In the genomic region with DNA sequence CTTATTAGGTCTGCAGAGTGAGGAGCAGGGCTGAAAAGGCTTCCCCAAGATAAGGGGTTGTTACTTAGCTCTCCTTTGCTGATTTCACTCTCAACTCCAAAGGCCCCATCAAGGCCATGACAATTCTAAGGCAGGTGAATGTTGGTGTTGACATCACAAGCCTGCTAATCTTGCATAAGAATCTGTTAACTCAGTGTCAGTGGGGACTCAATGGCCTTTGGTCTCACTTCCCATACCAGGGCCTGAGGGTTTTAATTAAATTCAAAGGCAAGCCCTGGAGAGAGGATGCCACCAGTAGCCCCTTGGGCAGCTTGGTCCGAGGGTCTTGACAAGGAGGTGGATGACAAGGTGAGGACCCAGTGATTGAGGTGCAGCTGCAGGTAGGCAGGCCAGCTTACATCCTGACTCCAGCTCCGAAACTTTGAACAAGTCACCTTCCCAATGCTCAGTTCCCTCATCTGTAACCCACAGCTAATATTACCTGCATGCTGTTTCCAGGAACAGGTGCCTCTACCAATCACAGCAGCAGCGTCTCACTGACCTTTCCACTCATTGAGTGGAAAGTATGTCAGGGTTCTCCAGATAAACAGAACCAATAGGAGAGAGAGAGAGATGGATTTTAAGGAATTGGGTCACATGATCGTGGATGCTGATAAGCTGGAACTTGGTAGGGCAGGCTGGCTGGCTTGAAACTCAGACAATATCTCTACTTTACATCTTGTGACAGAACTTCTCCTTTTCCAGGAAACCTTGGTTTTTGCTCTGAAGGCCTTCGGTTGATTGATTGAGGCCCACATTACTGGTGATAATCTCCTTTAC, we compare ENCODE assay signal across 17 cellular contexts. TPM values are rescaled to one million over a fixed set of nuclear protein-coding genes. Genes with fewer than 3 reads are reported as not detected.
A peak's percentile ranks its signal among the peaks of the same experiment; 100 is the strongest.
DNase-seq lines count a peak whose midpoint lies in the region; ATAC-seq and TF ChIP-seq lines count a peak whose summit lies in the region.
"Had no signal": no experiment of that assay in that cellular context is flagged by ENCODE, and none has a peak within 500 bp of the region (broad histone marks: within the 10 kb centered on the region; RNA-seq: fewer than 3 reads in every experiment).

No MANE protein-coding gene starts in this region.

- no peaks in the 10 kb centered on the region for H3K36me3 ChIP-seq in Karpas-422 (ENCODE audit: insufficient read depth, low read length)
- H3K36me3 ChIP-seq in naive thymus-derived CD4-positive, alpha-beta T cell (ENCODE audit: control insufficient read depth in 2 of 3, insufficient read depth in 3 of 3, low read length in 3 of 3): no peaks in the 10 kb centered on the region

- no peak overlapping the region for H3K27ac ChIP-seq in Karpas-422 (ENCODE audit: low read length)
- H3K27ac ChIP-seq in naive thymus-derived CD4-positive, alpha-beta T cell (ENCODE audit: low read depth, low read length): no peak overlapping the region

- H4K20me1 ChIP-seq in Karpas-422 (ENCODE audit: insufficient read depth, low read depth, low read length): no peaks in the 10 kb centered on the region

- peaks cover 3% of the 10 kb centered on the region; the same call in 1 of the 2 replicates for H3K9me3 Mint-ChIP-seq in WTC11
- H3K9me3 Mint-ChIP-seq in naive thymus-derived CD4-positive, alpha-beta T cell: no peaks in the 10 kb centered on the region
- H3K9me3 Mint-ChIP-seq: activated B cell treated with CpG ODN at 0.5 μM for 24 hours; activated T-cell treated with anti-CD3 and anti-CD28 coated beads, Interleukin-2, amount 50 U/mL, for 24 hours; CD4-positive, CD25-positive, alpha-beta regulatory T cell; stimulated activated naive CD8-positive, alpha-beta T cell treated with anti-CD3 and anti-CD28 coated beads, Interleukin-15, amount 100 ng/mL, for 72 hours had no signal

- no peak overlapping the region for H3K4me3 Mint-ChIP-seq in WTC11
- peak overlapping the region in 1 of 10 donors; percentile 42 for H3K4me3 Mint-ChIP-seq in naive thymus-derived CD4-positive, alpha-beta T cell
- H3K4me3 Mint-ChIP-seq: activated B cell treated with CpG ODN at 0.5 μM for 24 hours; activated T-cell treated with anti-CD3 and anti-CD28 coated beads, Interleukin-2, amount 50 U/mL, for 24 hours; stimulated activated naive CD8-positive, alpha-beta T cell treated with anti-CD3 and anti-CD28 coated beads, Interleukin-15, amount 100 ng/mL, for 72 hours had no signal

- TF ChIP-seq CTCF in WTC11 (IDR thresholded peaks at IDR 0.05): no peak

- H3K27ac Mint-ChIP-seq in WTC11: peak overlapping the region; percentile 61; the same call in 1 of the 2 replicates
- peak overlapping the region in 4 of 9 donors; percentile 12 to 60 (median 46) for H3K27ac Mint-ChIP-seq in naive thymus-derived CD4-positive, alpha-beta T cell
- H3K27ac Mint-ChIP-seq: activated B cell treated with CpG ODN at 0.5 μM for 24 hours; activated T-cell treated with anti-CD3 and anti-CD28 coated beads, Interleukin-2, amount 50 U/mL, for 24 hours had no signal

- H3K4me2 ChIP-seq in Karpas-422 (ENCODE audit: low read depth, low read length, poor library complexity, severe bottlenecking): no peak overlapping the region

- no peak for ATAC-seq in WTC11
- peak; percentile 45 for ATAC-seq in naive thymus-derived CD4-positive, alpha-beta T cell
- ATAC-seq: Right ventricle myocardium inferior; stimulated activated naive CD8-positive, alpha-beta T cell treated with anti-CD3 and anti-CD28 coated beads, Interleukin-15, amount 100 ng/mL, for 72 hours had no signal

- no peaks in the 10 kb centered on the region for H3K27me3 ChIP-seq in Karpas-422 (ENCODE audit: low read length)
- no peaks in the 10 kb centered on the region for H3K27me3 ChIP-seq in naive thymus-derived CD4-positive, alpha-beta T cell (ENCODE audit: control insufficient read depth in 2 of 2, insufficient read depth in 2 of 2, low read length in 2 of 2)

- no peak overlapping the region for H3K9ac ChIP-seq in Karpas-422 (ENCODE audit: low read length)

- no peaks in the 10 kb centered on the region for H3K4me1 Mint-ChIP-seq in WTC11
- H3K4me1 Mint-ChIP-seq in naive thymus-derived CD4-positive, alpha-beta T cell: peaks cover 0 to 18% (median 0%) of the 10 kb centered on the region in 7 donors
- H3K4me1 Mint-ChIP-seq: stimulated activated naive CD8-positive, alpha-beta T cell treated with anti-CD3 and anti-CD28 coated beads, Interleukin-15, amount 100 ng/mL, for 72 hours had no signal

- no peak overlapping the region for H3K4me3 ChIP-seq in Karpas-422 (ENCODE audit: low read length)
- no peak overlapping the region for H3K4me3 ChIP-seq in naive thymus-derived CD4-positive, alpha-beta T cell (ENCODE audit: low read length)

- intact Hi-C loops in naive thymus-derived CD4-positive, alpha-beta T cell (cut with micrococcal nuclease): no loop called here

- no peaks in the 10 kb centered on the region for H3K9me2 ChIP-seq in Karpas-422 (replicated peaks; ENCODE audit: insufficient read depth, low read length)

- H3K79me2 ChIP-seq in Karpas-422 (ENCODE audit: low read length): no peaks in the 10 kb centered on the region

- POLR2A ChIA-PET in WTC11 (lab: Charles Lee): no interaction called here
- POLR2A ChIA-PET in naive thymus-derived CD4-positive, alpha-beta T cell (lab: Charles Lee): interaction anchor here (0.6 to 0.8 kb wide), 2 partner anchors 12 to 89 kb away, joined by 3 read pairs; no protein-coding TSS in a partner anchor

- no peaks in the 10 kb centered on the region for H3K9me3 ChIP-seq in Karpas-422 (ENCODE audit: low read length)
- no peaks in the 10 kb centered on the region for H3K9me3 ChIP-seq in naive thymus-derived CD4-positive, alpha-beta T cell (ENCODE audit: control insufficient read depth in 2 of 3, low read length in 3 of 3)

- H3K27me3 Mint-ChIP-seq in WTC11 (ENCODE audit: low read depth): no peaks in the 10 kb centered on the region
- H3K27me3 Mint-ChIP-seq in naive thymus-derived CD4-positive, alpha-beta T cell: peaks cover 0 to 2% (median 0%) of the 10 kb centered on the region in 5 donors
- H3K27me3 Mint-ChIP-seq: activated B cell treated with CpG ODN at 0.5 μM for 24 hours; activated T-cell treated with anti-CD3 and anti-CD28 coated beads, Interleukin-2, amount 50 U/mL, for 24 hours; CD4-positive, CD25-positive, alpha-beta regulatory T cell; stimulated activated naive CD8-positive, alpha-beta T cell treated with anti-CD3 and anti-CD28 coated beads, Interleukin-15, amount 100 ng/mL, for 72 hours had no signal

- peak; percentile 54 for DNase-seq in Karpas-422
- no peak for DNase-seq in WTC11 (ENCODE audit: low spot score)
- no peak for DNase-seq in naive thymus-derived CD4-positive, alpha-beta T cell
- DNase-seq in T-helper 9 cell: no peak
- DNase-seq in COLO829 (ENCODE audit: low spot score): no peak
- no peak for DNase-seq in NCI-H524 treated with DMSO at 0.1 percent for 48 hours (lab: John Stamatoyannopoulos, UW)
- DNase-seq: activated B cell treated with CpG ODN at 0.5 μM for 24 hours; activated T-cell treated with anti-CD3 and anti-CD28 coated beads, Interleukin-2, amount 50 U/mL, for 24 hours; effector memory CD4-positive, alpha-beta T cell; glutamatergic neuron; mammary epithelial cell; NCI-H2227 treated with DMSO at 0.1 percent for 48 hours; stimulated activated CD4-positive, alpha-beta T cell treated with anti-CD3 and anti-CD28 coated beads, Interleukin-2, amount 100 ng/mL, for 24 hours; stimulated activated naive CD8-positive, alpha-beta T cell treated with anti-CD3 and anti-CD28 coated beads, Interleukin-15, amount 100 ng/mL, for 72 hours had no signal

- CTCF ChIA-PET in WTC11 (lab: Charles Lee): interaction anchor here (1.1 kb wide), 1 partner anchor 66 kb away, joined by 3 read pairs; no protein-coding TSS in a partner anchor
- CTCF ChIA-PET in naive thymus-derived CD4-positive, alpha-beta T cell (lab: Charles Lee): no interaction called here

- H3K4me1 ChIP-seq in Karpas-422 (ENCODE audit: low read length): peaks cover 6% of the 10 kb centered on the region; the same call in 1 of the 2 replicates
- H3K4me1 ChIP-seq in naive thymus-derived CD4-positive, alpha-beta T cell (ENCODE audit: control insufficient read depth in 2 of 2, insufficient read depth in 2 of 2, low read length in 2 of 2): no peaks in the 10 kb centered on the region

- no peaks in the 10 kb centered on the region for H3K36me3 Mint-ChIP-seq in WTC11
- H3K36me3 Mint-ChIP-seq in naive thymus-derived CD4-positive, alpha-beta T cell: no peaks in the 10 kb centered on the region
- H3K36me3 Mint-ChIP-seq: CD4-positive, CD25-positive, alpha-beta regulatory T cell had no signal

- no peak overlapping the region for H2AFZ ChIP-seq in Karpas-422 (ENCODE audit: low read length)

RNA-seq across cellular contexts. Expression of a gene that starts 9.2 kb away (rescaled TPM):
- total RNA-seq in Karpas-422 (2014; rRNA removed; shearing (Covaris generic); ENCODE audit: low replicate concordance): 24.8 and 41.6 TPM in 2 replicates
- total RNA-seq in WTC11 (2021): 39.1 to 43.0 TPM (median 39.4 TPM) in 3 replicates
- 10 to 100 TPM; 12.6 to 74.3 (median 27.4) TPM for total RNA-seq in naive thymus-derived CD4-positive, alpha-beta T cell
- 10 to 100 TPM; 18.7 to 37.6 TPM for polyA plus RNA-seq in naive thymus-derived CD4-positive, alpha-beta T cell

RNA-seq across cellular contexts. Expression of a gene that starts 34.6 kb away (rescaled TPM):
- total RNA-seq in Karpas-422 (2014; rRNA removed; shearing (Covaris generic); ENCODE audit: low replicate concordance): 12.7 and 18.6 TPM in 2 replicates
- 31.3 to 36.2 TPM (median 34.9 TPM) in 3 replicates for total RNA-seq in WTC11 (2021)
- 10 to 100 TPM in 1 of 5 experiments, 1 to 10 TPM in 2, under 1 TPM in 2; 0.58 to 19.7 (median 1.2) TPM for total RNA-seq in naive thymus-derived CD4-positive, alpha-beta T cell
- polyA plus RNA-seq in naive thymus-derived CD4-positive, alpha-beta T cell: 1 to 10 TPM; 1.8 to 2.5 TPM

RNA-seq across cellular contexts. Expression of a gene that starts 36.6 kb away (rescaled TPM):
- 7.4 and 26.5 TPM in 2 replicates for total RNA-seq in Karpas-422 (2014; rRNA removed; shearing (Covaris generic); ENCODE audit: low replicate concordance)
- not detected in 3 replicates for total RNA-seq in WTC11 (2021)
- total RNA-seq in naive thymus-derived CD4-positive, alpha-beta T cell: 1 to 10 TPM in 3 of 5 experiments, under 1 TPM in 2; 0.27 to 2.5 (median 1.6) TPM
- polyA plus RNA-seq in naive thymus-derived CD4-positive, alpha-beta T cell: under 1 TPM in 1 of 2 donors, not detected in 1; 0.16 TPM
- total RNA-seq: mammary epithelial cell, MCF 10A had no signal
- polyA plus RNA-seq: mammary epithelial cell had no signal

RNA-seq across cellular contexts. Expression of a gene that starts 50.2 kb away (rescaled TPM):
- total RNA-seq in Karpas-422 (2014; rRNA removed; shearing (Covaris generic); ENCODE audit: low replicate concordance): 42.0 and 76.3 TPM in 2 replicates
- total RNA-seq in WTC11 (2021): 60.8 to 71.1 TPM (median 66.3 TPM) in 3 replicates
- 100 to 1,000 TPM in 1 of 5 experiments, 10 to 100 TPM in 4; 38.7 to 110 (median 63.7) TPM for total RNA-seq in naive thymus-derived CD4-positive, alpha-beta T cell
- 100 to 1,000 TPM; 104 to 147 TPM for polyA plus RNA-seq in naive thymus-derived CD4-positive, alpha-beta T cell

RNA-seq across cellular contexts. Expression of a gene that starts 56.8 kb away (rescaled TPM):
- total RNA-seq in Karpas-422 (2014; rRNA removed; shearing (Covaris generic); ENCODE audit: low replicate concordance): 25.5 and 35.4 TPM in 2 replicates
- total RNA-seq in WTC11 (2021): 5.1 to 7.0 TPM (median 6.0 TPM) in 3 replicates
- 10 to 100 TPM; 55.8 to 81.0 (median 74.5) TPM for total RNA-seq in naive thymus-derived CD4-positive, alpha-beta T cell
- polyA plus RNA-seq in naive thymus-derived CD4-positive, alpha-beta T cell: 100 to 1,000 TPM in 1 of 2 donors, 10 to 100 TPM in 1; 68.8 to 135 TPM
